ENCODE assay signal across 1 cellular context in the genomic region with DNA sequence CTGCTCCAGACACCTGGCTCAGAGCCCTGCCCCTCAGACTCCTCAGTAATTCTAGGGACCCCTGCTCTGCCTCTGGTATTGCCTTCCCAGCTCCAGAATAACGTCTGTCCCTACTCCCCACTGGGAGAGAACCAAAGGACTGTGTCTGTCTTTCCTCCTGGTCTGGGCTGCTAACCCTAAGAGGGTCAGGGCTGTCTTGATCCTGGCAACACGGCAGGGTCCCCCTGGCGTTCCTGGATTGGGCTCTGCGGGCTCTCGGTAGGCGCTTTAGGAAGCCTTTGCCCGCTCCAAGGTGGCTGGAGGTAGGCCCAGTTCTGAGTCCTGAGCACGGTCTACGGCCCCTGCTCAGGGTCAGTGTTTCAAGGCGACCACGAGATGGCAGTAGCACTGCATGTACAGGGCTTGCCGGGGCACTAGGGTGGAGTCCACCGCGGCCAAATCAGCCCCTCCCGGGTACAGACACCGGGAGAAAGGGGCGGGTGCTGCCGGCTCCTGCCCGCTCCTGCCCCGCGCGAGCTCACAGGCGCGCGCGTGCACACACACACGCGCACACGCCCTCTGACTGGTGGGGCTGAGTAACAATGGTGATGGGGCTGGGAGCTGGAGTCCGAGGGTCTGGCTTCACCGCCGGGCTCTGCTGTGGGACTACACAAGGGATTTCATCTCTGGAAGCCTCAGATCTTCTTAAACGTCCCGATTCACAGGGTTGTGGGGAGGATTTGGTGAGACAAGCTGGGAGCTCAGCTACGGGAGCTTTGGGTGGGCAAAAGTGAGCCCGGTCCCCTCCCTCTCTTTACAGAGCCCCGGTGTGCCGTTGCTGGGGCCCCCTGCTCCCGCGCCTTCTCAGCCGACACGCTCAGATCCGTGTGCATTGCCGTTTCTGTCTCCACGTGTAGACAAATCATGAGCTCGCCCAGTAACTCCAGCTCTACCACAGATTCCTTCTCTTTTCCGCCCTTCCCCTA.
TF ChIP-seq lines count a peak whose summit lies in the region.

No MANE protein-coding gene starts in this region.

TF ChIP-seq in HepG2, 621 proteins besides CTCF, POLR2A, EP300 and RAD21 (continued from another document and continues in another):
- TF ChIP-seq, protein P1, sequence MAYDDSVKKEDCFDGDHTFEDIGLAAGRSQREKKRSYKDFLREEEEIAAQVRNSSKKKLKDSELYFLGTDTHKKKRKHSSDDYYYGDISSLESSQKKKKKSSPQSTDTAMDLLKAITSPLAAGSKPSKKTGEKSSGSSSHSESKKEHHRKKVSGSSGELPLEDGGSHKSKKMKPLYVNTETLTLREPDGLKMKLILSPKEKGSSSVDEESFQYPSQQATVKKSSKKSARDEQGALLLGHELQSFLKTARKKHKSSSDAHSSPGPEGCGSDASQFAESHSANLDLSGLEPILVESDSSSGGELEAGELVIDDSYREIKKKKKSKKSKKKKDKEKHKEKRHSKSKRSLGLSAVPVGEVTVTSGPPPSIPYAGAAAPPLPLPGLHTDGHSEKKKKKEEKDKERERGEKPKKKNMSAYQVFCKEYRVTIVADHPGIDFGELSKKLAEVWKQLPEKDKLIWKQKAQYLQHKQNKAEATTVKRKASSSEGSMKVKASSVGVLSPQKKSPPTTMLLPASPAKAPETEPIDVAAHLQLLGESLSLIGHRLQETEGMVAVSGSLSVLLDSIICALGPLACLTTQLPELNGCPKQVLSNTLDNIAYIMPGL (CRISPR knock-in tag; IDR thresholded peaks at IDR 0.05; ENCODE audit: borderline replicate concordance in 1 of 2, low read depth in 1 of 2) = peak; percentile 42 to 70; a peak in 1 of 4 replicates
- TF ChIP-seq ZNF143 (CRISPR knock-in tag; IDR thresholded peaks at IDR 0.05) (0 out of 2 replicates have a peak, but pooled peaks have one; percentile 34), CREB1 (IDR thresholded peaks at IDR 0.05) (no peak), CREB1 (CRISPR knock-in tag; IDR thresholded peaks at IDR 0.05) (no peak), RARA (CRISPR knock-in tag; IDR thresholded peaks at IDR 0.05) (0 out of 2 replicates have a peak, but pooled peaks have one; percentile 28), PAWR (CRISPR knock-in tag; IDR thresholded peaks at IDR 0.05; ENCODE audit: borderline replicate concordance) (no peak), ZNF569 (CRISPR knock-in tag; IDR thresholded peaks at IDR 0.05; ENCODE audit: borderline replicate concordance) (no peak), ZNF589 (CRISPR knock-in tag; conservative IDR thresholded peaks at IDR 0.05) (no peak), ETV5 (CRISPR knock-in tag; IDR thresholded peaks at IDR 0.05; ENCODE audit: borderline replicate concordance) (peak; percentile 47; the same call in 1 of the 2 replicates), IKZF4 (CRISPR knock-in tag; IDR thresholded peaks at IDR 0.05; ENCODE audit: borderline replicate concordance, low read depth, not compliant biosample characterization) (no peak), ZNF607 (CRISPR knock-in tag; IDR thresholded peaks at IDR 0.05; ENCODE audit: borderline replicate concordance) (no peak), MAZ (IDR thresholded peaks at IDR 0.05; ENCODE audit: borderline replicate concordance, low read depth, low read length) (no peak), MAZ (CRISPR knock-in tag; IDR thresholded peaks at IDR 0.05; ENCODE audit: low read depth) (no peak), GLI4 (CRISPR knock-in tag; IDR thresholded peaks at IDR 0.05; ENCODE audit: borderline replicate concordance) (no peak), ZKSCAN8 (CRISPR knock-in tag; IDR thresholded peaks at IDR 0.05; ENCODE audit: borderline replicate concordance) (no peak), ZNF674 (CRISPR knock-in tag; IDR thresholded peaks at IDR 0.05; ENCODE audit: low read depth) (no peak), ASH2L (IDR thresholded peaks at IDR 0.05; ENCODE audit: insufficient read length, low read depth, low read length) (peak; percentile 19), ZSCAN12 (CRISPR knock-in tag; IDR thresholded peaks at IDR 0.05) (no peak)
- TF ChIP-seq, protein P2, sequence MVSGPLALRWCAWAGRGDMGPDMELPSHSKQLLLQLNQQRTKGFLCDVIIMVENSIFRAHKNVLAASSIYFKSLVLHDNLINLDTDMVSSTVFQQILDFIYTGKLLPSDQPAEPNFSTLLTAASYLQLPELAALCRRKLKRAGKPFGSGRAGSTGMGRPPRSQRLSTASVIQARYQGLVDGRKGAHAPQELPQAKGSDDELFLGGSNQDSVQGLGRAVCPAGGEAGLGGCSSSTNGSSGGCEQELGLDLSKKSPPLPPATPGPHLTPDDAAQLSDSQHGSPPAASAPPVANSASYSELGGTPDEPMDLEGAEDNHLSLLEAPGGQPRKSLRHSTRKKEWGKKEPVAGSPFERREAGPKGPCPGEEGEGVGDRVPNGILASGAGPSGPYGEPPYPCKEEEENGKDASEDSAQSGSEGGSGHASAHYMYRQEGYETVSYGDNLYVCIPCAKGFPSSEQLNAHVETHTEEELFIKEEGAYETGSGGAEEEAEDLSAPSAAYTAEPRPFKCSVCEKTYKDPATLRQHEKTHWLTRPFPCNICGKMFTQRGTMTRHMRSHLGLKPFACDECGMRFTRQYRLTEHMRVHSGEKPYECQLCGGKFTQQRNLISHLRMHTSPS (CRISPR knock-in tag; IDR thresholded peaks at IDR 0.05; ENCODE audit: low read depth) = peak; percentile 38
- TF ChIP-seq, protein P3, sequence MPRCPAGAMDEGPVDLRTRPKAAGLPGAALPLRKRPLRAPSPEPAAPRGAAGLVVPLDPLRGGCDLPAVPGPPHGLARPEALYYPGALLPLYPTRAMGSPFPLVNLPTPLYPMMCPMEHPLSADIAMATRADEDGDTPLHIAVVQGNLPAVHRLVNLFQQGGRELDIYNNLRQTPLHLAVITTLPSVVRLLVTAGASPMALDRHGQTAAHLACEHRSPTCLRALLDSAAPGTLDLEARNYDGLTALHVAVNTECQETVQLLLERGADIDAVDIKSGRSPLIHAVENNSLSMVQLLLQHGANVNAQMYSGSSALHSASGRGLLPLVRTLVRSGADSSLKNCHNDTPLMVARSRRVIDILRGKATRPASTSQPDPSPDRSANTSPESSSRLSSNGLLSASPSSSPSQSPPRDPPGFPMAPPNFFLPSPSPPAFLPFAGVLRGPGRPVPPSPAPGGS (CRISPR knock-in tag; IDR thresholded peaks at IDR 0.05) = no peak
- TF ChIP-seq, protein P4, sequence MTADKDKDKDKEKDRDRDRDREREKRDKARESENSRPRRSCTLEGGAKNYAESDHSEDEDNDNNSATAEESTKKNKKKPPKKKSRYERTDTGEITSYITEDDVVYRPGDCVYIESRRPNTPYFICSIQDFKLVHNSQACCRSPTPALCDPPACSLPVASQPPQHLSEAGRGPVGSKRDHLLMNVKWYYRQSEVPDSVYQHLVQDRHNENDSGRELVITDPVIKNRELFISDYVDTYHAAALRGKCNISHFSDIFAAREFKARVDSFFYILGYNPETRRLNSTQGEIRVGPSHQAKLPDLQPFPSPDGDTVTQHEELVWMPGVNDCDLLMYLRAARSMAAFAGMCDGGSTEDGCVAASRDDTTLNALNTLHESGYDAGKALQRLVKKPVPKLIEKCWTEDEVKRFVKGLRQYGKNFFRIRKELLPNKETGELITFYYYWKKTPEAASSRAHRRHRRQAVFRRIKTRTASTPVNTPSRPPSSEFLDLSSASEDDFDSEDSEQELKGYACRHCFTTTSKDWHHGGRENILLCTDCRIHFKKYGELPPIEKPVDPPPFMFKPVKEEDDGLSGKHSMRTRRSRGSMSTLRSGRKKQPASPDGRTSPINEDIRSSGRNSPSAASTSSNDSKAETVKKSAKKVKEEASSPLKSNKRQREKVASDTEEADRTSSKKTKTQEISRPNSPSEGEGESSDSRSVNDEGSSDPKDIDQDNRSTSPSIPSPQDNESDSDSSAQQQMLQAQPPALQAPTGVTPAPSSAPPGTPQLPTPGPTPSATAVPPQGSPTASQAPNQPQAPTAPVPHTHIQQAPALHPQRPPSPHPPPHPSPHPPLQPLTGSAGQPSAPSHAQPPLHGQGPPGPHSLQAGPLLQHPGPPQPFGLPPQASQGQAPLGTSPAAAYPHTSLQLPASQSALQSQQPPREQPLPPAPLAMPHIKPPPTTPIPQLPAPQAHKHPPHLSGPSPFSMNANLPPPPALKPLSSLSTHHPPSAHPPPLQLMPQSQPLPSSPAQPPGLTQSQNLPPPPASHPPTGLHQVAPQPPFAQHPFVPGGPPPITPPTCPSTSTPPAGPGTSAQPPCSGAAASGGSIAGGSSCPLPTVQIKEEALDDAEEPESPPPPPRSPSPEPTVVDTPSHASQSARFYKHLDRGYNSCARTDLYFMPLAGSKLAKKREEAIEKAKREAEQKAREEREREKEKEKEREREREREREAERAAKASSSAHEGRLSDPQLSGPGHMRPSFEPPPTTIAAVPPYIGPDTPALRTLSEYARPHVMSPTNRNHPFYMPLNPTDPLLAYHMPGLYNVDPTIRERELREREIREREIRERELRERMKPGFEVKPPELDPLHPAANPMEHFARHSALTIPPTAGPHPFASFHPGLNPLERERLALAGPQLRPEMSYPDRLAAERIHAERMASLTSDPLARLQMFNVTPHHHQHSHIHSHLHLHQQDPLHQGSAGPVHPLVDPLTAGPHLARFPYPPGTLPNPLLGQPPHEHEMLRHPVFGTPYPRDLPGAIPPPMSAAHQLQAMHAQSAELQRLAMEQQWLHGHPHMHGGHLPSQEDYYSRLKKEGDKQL (CRISPR knock-in tag; IDR thresholded peaks at IDR 0.05; ENCODE audit: low read depth) = no peak
- TF ChIP-seq, protein P5, sequence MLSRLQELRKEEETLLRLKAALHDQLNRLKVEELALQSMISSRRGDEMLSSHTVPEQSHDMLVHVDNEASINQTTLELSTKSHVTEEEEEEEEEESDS (CRISPR knock-in tag; IDR thresholded peaks at IDR 0.05; ENCODE audit: borderline replicate concordance) = no peak
- TF ChIP-seq, protein P6, sequence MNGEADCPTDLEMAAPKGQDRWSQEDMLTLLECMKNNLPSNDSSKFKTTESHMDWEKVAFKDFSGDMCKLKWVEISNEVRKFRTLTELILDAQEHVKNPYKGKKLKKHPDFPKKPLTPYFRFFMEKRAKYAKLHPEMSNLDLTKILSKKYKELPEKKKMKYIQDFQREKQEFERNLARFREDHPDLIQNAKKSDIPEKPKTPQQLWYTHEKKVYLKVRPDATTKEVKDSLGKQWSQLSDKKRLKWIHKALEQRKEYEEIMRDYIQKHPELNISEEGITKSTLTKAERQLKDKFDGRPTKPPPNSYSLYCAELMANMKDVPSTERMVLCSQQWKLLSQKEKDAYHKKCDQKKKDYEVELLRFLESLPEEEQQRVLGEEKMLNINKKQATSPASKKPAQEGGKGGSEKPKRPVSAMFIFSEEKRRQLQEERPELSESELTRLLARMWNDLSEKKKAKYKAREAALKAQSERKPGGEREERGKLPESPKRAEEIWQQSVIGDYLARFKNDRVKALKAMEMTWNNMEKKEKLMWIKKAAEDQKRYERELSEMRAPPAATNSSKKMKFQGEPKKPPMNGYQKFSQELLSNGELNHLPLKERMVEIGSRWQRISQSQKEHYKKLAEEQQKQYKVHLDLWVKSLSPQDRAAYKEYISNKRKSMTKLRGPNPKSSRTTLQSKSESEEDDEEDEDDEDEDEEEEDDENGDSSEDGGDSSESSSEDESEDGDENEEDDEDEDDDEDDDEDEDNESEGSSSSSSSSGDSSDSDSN (CRISPR knock-in tag; IDR thresholded peaks at IDR 0.05) = 0 out of 2 replicates have a peak, but pooled peaks have one; percentile 24
- TF ChIP-seq, protein P7, sequence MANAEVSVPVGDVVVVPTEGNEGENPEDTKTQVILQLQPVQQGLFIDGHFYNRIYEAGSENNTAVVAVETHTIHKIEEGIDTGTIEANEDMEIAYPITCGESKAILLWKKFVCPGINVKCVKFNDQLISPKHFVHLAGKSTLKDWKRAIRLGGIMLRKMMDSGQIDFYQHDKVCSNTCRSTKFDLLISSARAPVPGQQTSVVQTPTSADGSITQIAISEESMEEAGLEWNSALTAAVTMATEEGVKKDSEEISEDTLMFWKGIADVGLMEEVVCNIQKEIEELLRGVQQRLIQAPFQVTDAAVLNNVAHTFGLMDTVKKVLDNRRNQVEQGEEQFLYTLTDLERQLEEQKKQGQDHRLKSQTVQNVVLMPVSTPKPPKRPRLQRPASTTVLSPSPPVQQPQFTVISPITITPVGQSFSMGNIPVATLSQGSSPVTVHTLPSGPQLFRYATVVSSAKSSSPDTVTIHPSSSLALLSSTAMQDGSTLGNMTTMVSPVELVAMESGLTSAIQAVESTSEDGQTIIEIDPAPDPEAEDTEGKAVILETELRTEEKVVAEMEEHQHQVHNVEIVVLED (CRISPR knock-in tag; IDR thresholded peaks at IDR 0.05; ENCODE audit: borderline replicate concordance) = no peak; the same call in 1 of the 2 replicates
- TF ChIP-seq, protein P8, sequence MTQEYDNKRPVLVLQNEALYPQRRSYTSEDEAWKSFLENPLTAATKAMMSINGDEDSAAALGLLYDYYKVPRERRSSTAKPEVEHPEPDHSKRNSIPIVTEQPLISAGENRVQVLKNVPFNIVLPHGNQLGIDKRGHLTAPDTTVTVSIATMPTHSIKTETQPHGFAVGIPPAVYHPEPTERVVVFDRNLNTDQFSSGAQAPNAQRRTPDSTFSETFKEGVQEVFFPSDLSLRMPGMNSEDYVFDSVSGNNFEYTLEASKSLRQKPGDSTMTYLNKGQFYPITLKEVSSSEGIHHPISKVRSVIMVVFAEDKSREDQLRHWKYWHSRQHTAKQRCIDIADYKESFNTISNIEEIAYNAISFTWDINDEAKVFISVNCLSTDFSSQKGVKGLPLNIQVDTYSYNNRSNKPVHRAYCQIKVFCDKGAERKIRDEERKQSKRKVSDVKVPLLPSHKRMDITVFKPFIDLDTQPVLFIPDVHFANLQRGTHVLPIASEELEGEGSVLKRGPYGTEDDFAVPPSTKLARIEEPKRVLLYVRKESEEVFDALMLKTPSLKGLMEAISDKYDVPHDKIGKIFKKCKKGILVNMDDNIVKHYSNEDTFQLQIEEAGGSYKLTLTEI (CRISPR knock-in tag; conservative IDR thresholded peaks at IDR 0.05) = no peak
- TF ChIP-seq, protein P9, sequence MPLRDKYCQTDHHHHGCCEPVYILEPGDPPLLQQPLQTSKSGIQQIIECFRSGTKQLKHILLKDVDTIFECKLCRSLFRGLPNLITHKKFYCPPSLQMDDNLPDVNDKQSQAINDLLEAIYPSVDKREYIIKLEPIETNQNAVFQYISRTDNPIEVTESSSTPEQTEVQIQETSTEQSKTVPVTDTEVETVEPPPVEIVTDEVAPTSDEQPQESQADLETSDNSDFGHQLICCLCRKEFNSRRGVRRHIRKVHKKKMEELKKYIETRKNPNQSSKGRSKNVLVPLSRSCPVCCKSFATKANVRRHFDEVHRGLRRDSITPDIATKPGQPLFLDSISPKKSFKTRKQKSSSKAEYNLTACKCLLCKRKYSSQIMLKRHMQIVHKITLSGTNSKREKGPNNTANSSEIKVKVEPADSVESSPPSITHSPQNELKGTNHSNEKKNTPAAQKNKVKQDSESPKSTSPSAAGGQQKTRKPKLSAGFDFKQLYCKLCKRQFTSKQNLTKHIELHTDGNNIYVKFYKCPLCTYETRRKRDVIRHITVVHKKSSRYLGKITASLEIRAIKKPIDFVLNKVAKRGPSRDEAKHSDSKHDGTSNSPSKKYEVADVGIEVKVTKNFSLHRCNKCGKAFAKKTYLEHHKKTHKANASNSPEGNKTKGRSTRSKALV (CRISPR knock-in tag; IDR thresholded peaks at IDR 0.05) = 0 out of 2 replicates have a peak, but pooled peaks have one; percentile 21
